ENCODE assay signal across 10 cellular contexts in the genomic region with DNA sequence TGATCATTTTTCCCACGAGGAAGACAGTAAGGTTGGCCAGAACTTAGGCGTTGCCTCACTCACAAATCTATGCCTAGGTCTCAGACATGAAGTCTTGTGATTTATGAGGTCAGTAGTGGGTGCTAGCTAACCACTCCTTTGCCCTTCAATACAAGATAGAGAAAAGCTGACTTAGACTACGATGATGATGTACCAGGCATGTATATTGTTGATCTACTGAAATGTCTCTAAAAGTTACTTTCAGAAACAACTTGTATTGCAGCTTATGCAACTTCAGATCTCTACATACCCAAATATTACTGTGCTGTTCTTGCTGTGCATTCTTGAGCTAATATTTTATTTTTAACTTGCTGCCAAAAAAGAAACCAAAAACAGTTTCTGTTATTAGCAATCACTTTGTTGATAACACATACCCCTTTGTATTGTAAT. TPM values are rescaled to one million over a fixed set of nuclear protein-coding genes. Genes with fewer than 3 reads are reported as not detected.
DNase-seq lines count a peak whose midpoint lies in the region; ATAC-seq and TF ChIP-seq lines count a peak whose summit lies in the region.
"Had no signal": no experiment of that assay in that cellular context is flagged by ENCODE, and none has a peak within 500 bp of the region (broad histone marks: within the 10 kb centered on the region; RNA-seq: fewer than 3 reads in every experiment).

No MANE protein-coding gene starts in this region.

- peak overlapping the region in 3 of 4 donors; percentile 8 to 30 (median 15) for H3K27ac ChIP-seq in esophagus muscularis mucosa (replicated peaks in 1 of 4)

- peak overlapping the region; percentile 55 for H3K27ac Mint-ChIP-seq in activated naive CD8-positive, alpha-beta T cell treated with anti-CD3 and anti-CD28 coated beads for 36 hours
- H3K27ac Mint-ChIP-seq in activated naive CD8-positive, alpha-beta T cell treated with anti-CD3 and anti-CD28 coated beads, Interleukin-2, amount 50 U/mL, for 24 hours, result no peak overlapping the region

- no peaks in the 10 kb centered on the region for H3K27me3 ChIP-seq in esophagus muscularis mucosa

- 60% methylated on average over 3 of the region's 3 CpGs for WGBS in esophagus muscularis mucosa

- peaks cover 22% of the 10 kb centered on the region for H3K36me3 Mint-ChIP-seq in activated naive CD8-positive, alpha-beta T cell treated with anti-CD3 and anti-CD28 coated beads for 36 hours
- peaks cover 36% of the 10 kb centered on the region for H3K36me3 Mint-ChIP-seq in activated naive CD8-positive, alpha-beta T cell treated with anti-CD3 and anti-CD28 coated beads, Interleukin-2, amount 50 U/mL, for 24 hours (ENCODE audit: low read depth)

- no peaks in the 10 kb centered on the region for H3K9me3 Mint-ChIP-seq in activated naive CD8-positive, alpha-beta T cell treated with anti-CD3 and anti-CD28 coated beads for 36 hours
- no peaks in the 10 kb centered on the region for H3K9me3 Mint-ChIP-seq in activated naive CD8-positive, alpha-beta T cell treated with anti-CD3 and anti-CD28 coated beads, Interleukin-2, amount 50 U/mL, for 24 hours

- H3K4me3 ChIP-seq in esophagus muscularis mucosa, result no peak overlapping the region
- H3K4me3 ChIP-seq: skin epidermis had no signal

- H3K9me3 ChIP-seq in esophagus muscularis mucosa, result no peaks in the 10 kb centered on the region

- H3K36me3 ChIP-seq in esophagus muscularis mucosa, result peaks cover 0 to 13% (median 10%) of the 10 kb centered on the region in 4 donors

- TF ChIP-seq POLR2A in esophagus muscularis mucosa (IDR thresholded peaks at IDR 0.05; ENCODE audit: low read depth), result no peak

- DNase-seq in activated naive CD8-positive, alpha-beta T cell treated with anti-CD3 and anti-CD28 coated beads for 36 hours, result no peak
- no peak for DNase-seq in activated naive CD8-positive, alpha-beta T cell treated with anti-CD3 and anti-CD28 coated beads, Interleukin-2, amount 50 U/mL, for 24 hours
- no peak for DNase-seq in esophagus muscularis mucosa (ENCODE audit: extremely low spot score)
- DNase-seq in NCI-H146 (lab: John Stamatoyannopoulos, UW), result no peak
- DNase-seq in DMS 273 treated with DMSO at 0.1 percent for 48 hours (lab: John Stamatoyannopoulos, UW), result no peak
- no peak for DNase-seq in NCI-H1417 treated with DMSO at 0.1 percent for 48 hours (lab: John Stamatoyannopoulos, UW)
- no peak for DNase-seq in DMS79 (lab: John Stamatoyannopoulos, UW)
- DNase-seq: activated T-cell treated with anti-CD3 and anti-CD28 coated beads, Interleukin-2, amount 50 U/mL, for 1 hour had no signal

- no peak overlapping the region for H3K4me3 Mint-ChIP-seq in activated naive CD8-positive, alpha-beta T cell treated with anti-CD3 and anti-CD28 coated beads for 36 hours
- H3K4me3 Mint-ChIP-seq in activated naive CD8-positive, alpha-beta T cell treated with anti-CD3 and anti-CD28 coated beads, Interleukin-2, amount 50 U/mL, for 24 hours, result no peak overlapping the region

- H3K27me3 Mint-ChIP-seq in activated naive CD8-positive, alpha-beta T cell treated with anti-CD3 and anti-CD28 coated beads for 36 hours, result no peaks in the 10 kb centered on the region
- no peaks in the 10 kb centered on the region for H3K27me3 Mint-ChIP-seq in activated naive CD8-positive, alpha-beta T cell treated with anti-CD3 and anti-CD28 coated beads, Interleukin-2, amount 50 U/mL, for 24 hours

- no peak for TF ChIP-seq EP300 in esophagus muscularis mucosa (IDR thresholded peaks at IDR 0.05)

- peaks cover 42 to 56% (median 50%) of the 10 kb centered on the region in 4 donors for H3K4me1 ChIP-seq in esophagus muscularis mucosa

- no peak for TF ChIP-seq CTCF in esophagus muscularis mucosa (IDR thresholded peaks at IDR 0.05)

- intact Hi-C loops in esophagus muscularis mucosa (cut with DNase I), result no loop called here

- ATAC-seq in activated naive CD8-positive, alpha-beta T cell treated with anti-CD3 and anti-CD28 coated beads, Interleukin-2, amount 50 U/mL, for 24 hours, result no peak
- peak; percentile 80 for ATAC-seq in HG03135 (IDR thresholded peaks at IDR 0.05; ENCODE audit: unreplicated experiment)

- H3K4me1 Mint-ChIP-seq in activated naive CD8-positive, alpha-beta T cell treated with anti-CD3 and anti-CD28 coated beads for 36 hours, result peaks cover 57% of the 10 kb centered on the region
- peaks cover 59% of the 10 kb centered on the region for H3K4me1 Mint-ChIP-seq in activated naive CD8-positive, alpha-beta T cell treated with anti-CD3 and anti-CD28 coated beads, Interleukin-2, amount 50 U/mL, for 24 hours

RNA-seq across cellular contexts. Expression of a gene that starts 30.6 kb away (rescaled TPM):
- total RNA-seq in activated naive CD8-positive, alpha-beta T cell treated with anti-CD3 and anti-CD28 coated beads for 36 hours, result 10 to 100 TPM; 70.1 to 74.0 TPM
- total RNA-seq in esophagus muscularis mucosa, result 10 to 100 TPM; 22.2 to 32.2 (median 24.5) TPM
